8 cellular contexts compared by ENCODE assay signal in genomic region chr5:127040779-127041520, GRCh38. TPM values are rescaled to one million over a fixed set of nuclear protein-coding genes. Genes with fewer than 3 reads are reported as not detected.
A peak's percentile ranks its signal among the peaks of the same experiment; 100 is the strongest.
DNase-seq lines count a peak whose midpoint lies in the region; ATAC-seq and TF ChIP-seq lines count a peak whose summit lies in the region.
"Had no signal": no experiment of that assay in that cellular context is flagged by ENCODE, and none has a peak within 500 bp of the region (broad histone marks: within the 10 kb centered on the region; RNA-seq: fewer than 3 reads in every experiment).

No MANE protein-coding gene starts in this region.

- no peaks in the 10 kb centered on the region for H3K9me3 ChIP-seq in thoracic aorta
- H3K9me3 ChIP-seq: tibial nerve had no signal

- no peaks in the 10 kb centered on the region for H3K27me3 ChIP-seq in thoracic aorta (replicated peaks; ENCODE audit: insufficient read depth)
- H3K27me3 ChIP-seq: tibial nerve had no signal

- intact Hi-C loops in left cardiac atrium (cut with DNase I), result loop anchor here (5.0 to 10.0 kb wide), 2 partner anchors 194 to 206 kb away; no protein-coding TSS in a partner anchor

- DNase-seq in NCI-H1105 (lab: John Stamatoyannopoulos, UW) (peak; percentile 34), left cardiac atrium (no peak), thoracic aorta (ENCODE audit: low spot score) (no peak), cortex of kidney (lab: John Stamatoyannopoulos, UW) (no peak)
- DNase-seq in activated CD4-positive, CD25-positive, alpha-beta regulatory T cell (lab: John Stamatoyannopoulos, UW), result no peak

- peak overlapping the region; percentile 60 to 77 for H3K27ac ChIP-seq in thoracic aorta

- no peaks in the 10 kb centered on the region for H3K36me3 ChIP-seq in thoracic aorta
- H3K36me3 ChIP-seq: tibial nerve had no signal

- H3K4me3 ChIP-seq in thoracic aorta, result no peak overlapping the region
- H3K4me3 ChIP-seq: tibial nerve had no signal

- peak; percentile 16; the same call in 1 of the 3 replicates for ATAC-seq in SK-N-SH treated with all-trans-retinoic acid at 6 μM for 48 hours
- ATAC-seq in left cardiac atrium, result peak; percentile 45 to 93
- ATAC-seq in thoracic aorta (ENCODE audit: insufficient number of reproducible peaks, low FRiP score, low read depth), result no peak
- no peak for ATAC-seq in activated CD4-positive, CD25-positive, alpha-beta regulatory T cell treated with anti-CD3 and anti-CD28 coated beads, Interleukin-2, amount 50 U/mL, for 24 hours

- no peak for TF ChIP-seq CTCF in thoracic aorta (IDR thresholded peaks at IDR 0.05)

- peaks cover 0 to 29% of the 10 kb centered on the region in 2 donors for H3K4me1 ChIP-seq in thoracic aorta (ENCODE audit: control insufficient read depth in 1 of 2, low read depth in 2 of 2)

TF ChIP-seq in SK-N-SH treated with all-trans-retinoic acid at 6 μM for 48 hours, 23 proteins besides CTCF, POLR2A, EP300 and RAD21:
- no peak for TF ChIP-seq ZNF8 (CRISPR knock-in tag; IDR thresholded peaks at IDR 0.05)
- no peak for TF ChIP-seq GLIS3 (CRISPR knock-in tag; IDR thresholded peaks at IDR 0.05)
- no peak for TF ChIP-seq TOX (CRISPR knock-in tag; IDR thresholded peaks at IDR 0.05; ENCODE audit: borderline replicate concordance)
- no peak for TF ChIP-seq ZC3H10 (CRISPR knock-in tag; IDR thresholded peaks at IDR 0.05)
- no peak for TF ChIP-seq ZNF565 (CRISPR knock-in tag; conservative IDR thresholded peaks at IDR 0.05; ENCODE audit: low read depth)
- no peak for TF ChIP-seq BACH2 (CRISPR knock-in tag; IDR thresholded peaks at IDR 0.05; ENCODE audit: borderline replicate concordance)
- TF ChIP-seq OSR1 (CRISPR knock-in tag; IDR thresholded peaks at IDR 0.05), result no peak
- TF ChIP-seq POU6F1 (CRISPR knock-in tag; IDR thresholded peaks at IDR 0.05; ENCODE audit: borderline replicate concordance, low read depth), result no peak
- TF ChIP-seq PATZ1 (CRISPR knock-in tag; IDR thresholded peaks at IDR 0.05; ENCODE audit: borderline replicate concordance), result no peak
- TF ChIP-seq ZFP30 (CRISPR knock-in tag; IDR thresholded peaks at IDR 0.05), result no peak
- no peak for TF ChIP-seq SNAI2 (CRISPR knock-in tag; IDR thresholded peaks at IDR 0.05)
- TF ChIP-seq TSHZ2 (CRISPR knock-in tag; IDR thresholded peaks at IDR 0.05), result no peak
- TF ChIP-seq PPARA (CRISPR knock-in tag; IDR thresholded peaks at IDR 0.05; ENCODE audit: borderline replicate concordance), result no peak
- no peak for TF ChIP-seq CSDC2 (CRISPR knock-in tag; IDR thresholded peaks at IDR 0.05)

RNA-seq across cellular contexts. Expression of gene MARCHF3, which starts 10.6 kb away (rescaled TPM):
- total RNA-seq in left cardiac atrium (10 to 100 TPM; 17.4 to 23.8 TPM), thoracic aorta (10 to 100 TPM; 10.4 to 34.1 TPM)

RNA-seq across cellular contexts. Expression of gene C5orf63, which starts 32.4 kb away (rescaled TPM):
- total RNA-seq in left cardiac atrium (1 to 10 TPM; 5.9 to 7.8 TPM), thoracic aorta (1 to 10 TPM; 1.1 to 2.0 TPM)

Comparison
In these comparisons a context has a peak if more than half of its experiments do, and no peak if none do; other contexts are left out.
1. ATAC-seq: peak in SK-N-SH treated with all-trans-retinoic acid at 6 μM for 48 hours (single experiment) and left cardiac atrium (2 of 2); none in thoracic aorta (single experiment) and activated CD4-positive, CD25-positive, alpha-beta regulatory T cell treated with anti-CD3 and anti-CD28 coated beads, Interleukin-2, amount 50 U/mL, for 24 hours (0 of 2).